In genomic region chr13:105991622-105992254, GRCh38 we compare ENCODE assay signal across 10 cellular contexts.
DNase-seq lines count a peak whose midpoint lies in the region; ATAC-seq and TF ChIP-seq lines count a peak whose summit lies in the region.
"Had no signal": no experiment of that assay in that cellular context is flagged by ENCODE, and none has a peak within 500 bp of the region (broad histone marks: within the 10 kb centered on the region; RNA-seq: fewer than 3 reads in every experiment).

No MANE protein-coding gene starts in this region.

- H3K36me3 ChIP-seq in GM23248 (ENCODE audit: low read depth): no peaks in the 10 kb centered on the region
- no peaks in the 10 kb centered on the region for H3K36me3 ChIP-seq in PC-9 (ENCODE audit: low read depth)

- H3K79me2 ChIP-seq in GM23248 (ENCODE audit: insufficient read depth): no peaks in the 10 kb centered on the region
- H3K79me2 ChIP-seq in PC-9 (ENCODE audit: low read depth): no peaks in the 10 kb centered on the region

- 62 to 65% methylated on average over 4 of the region's 4 CpGs for WGBS in GM23248 (ENCODE audit: low coverage in 1 of 2, low lambda C conversion rate in 2 of 2, missing lambda C conversion rate in 2 of 2), 2 experiments

- H3K4me1 ChIP-seq in GM23248 (ENCODE audit: insufficient read depth) (no peaks in the 10 kb centered on the region), PC-9 (replicated peaks; ENCODE audit: insufficient read depth) (peaks cover 13% of the 10 kb centered on the region; the same call in 1 of the 2 replicates)

- H3K4me2 ChIP-seq in GM23248 (ENCODE audit: unreplicated experiment) (no peak overlapping the region), PC-9 (0 out of 2 replicates have a peak overlapping the region, but pooled peaks have one; percentile 3)

- POLR2A ChIA-PET in PC-9 (lab: Charles Lee; ENCODE audit: unreplicated experiment) (no interaction called here), GM10248 (lab: Yijun Ruan, JAX) (no interaction called here)

- no peak overlapping the region for H3K9ac ChIP-seq in GM23248

- CTCF ChIA-PET in PC-9 (lab: Charles Lee): no interaction called here
- CTCF ChIA-PET in GM10248 (lab: Yijun Ruan, JAX): interaction anchor here (1.8 kb wide), 1 partner anchor 10 kb away, joined by 7 read pairs; no protein-coding TSS in a partner anchor

- H3K4me3 ChIP-seq in GM23248 (no peak overlapping the region), PC-9 (no peak overlapping the region), fibroblast of pulmonary artery (replicated peaks; ENCODE audit: low read depth, low read length) (no peak overlapping the region)

- no peaks in the 10 kb centered on the region for H3K9me2 ChIP-seq in GM23248 (ENCODE audit: insufficient read depth)
- H3K9me2 ChIP-seq in PC-9 (ENCODE audit: insufficient read depth): no peaks in the 10 kb centered on the region

- DNase-seq in GM23248 (peak; percentile 61), PC-9 (peak; percentile 66 to 78), fibroblast of pulmonary artery (ENCODE audit: low read depth) (peak; percentile 87), putamen (ENCODE audit: low spot score) (peak; percentile 5), cerebellar cortex (ENCODE audit: low spot score) (no peak), DMS114 treated with DMSO at 0.1 percent for 48 hours (lab: John Stamatoyannopoulos, UW; ENCODE audit: unreplicated experiment) (no peak), GM10248 (ENCODE audit: extremely low spot score) (no peak)
- DNase-seq: activated naive CD8-positive, alpha-beta T cell treated with anti-CD3 and anti-CD28 coated beads, Interleukin-2, amount 50 U/mL, for 24 hours; NCI-H2107 had no signal

- no peak for TF ChIP-seq CTCF in PC-9 (conservative IDR thresholded peaks at IDR 0.05)
- TF ChIP-seq CTCF in fibroblast of pulmonary artery (IDR thresholded peaks at IDR 0.05; ENCODE audit: low read length, missing control alignments): no peak
- TF ChIP-seq CTCF in GM10248 (IDR thresholded peaks at IDR 0.05; ENCODE audit: control extremely low read depth, extremely low read depth, low read depth, missing control alignments): no peak

- H3K27me3 ChIP-seq in GM23248 (replicated peaks; ENCODE audit: insufficient read depth) (no peaks in the 10 kb centered on the region), PC-9 (ENCODE audit: insufficient read depth, low read depth) (no peaks in the 10 kb centered on the region)

- no TSS peak for BruUV-seq in PC-9 (replicated peaks; lab: Mats Ljungman, UMichigan)

- no peak overlapping the region for H2AFZ ChIP-seq in GM23248
- no peak overlapping the region for H2AFZ ChIP-seq in PC-9

- H3K9me3 ChIP-seq in GM23248 (ENCODE audit: low read depth) (no peaks in the 10 kb centered on the region), PC-9 (ENCODE audit: insufficient read depth, low read depth) (no peaks in the 10 kb centered on the region)

- H4K20me1 ChIP-seq in GM23248 (ENCODE audit: insufficient read depth) (no peaks in the 10 kb centered on the region), PC-9 (ENCODE audit: insufficient read depth) (no peaks in the 10 kb centered on the region)

- intact Hi-C loops in PC-9 (cut with micrococcal nuclease; ENCODE audit: unreplicated experiment): loop anchor here (2.0 kb wide), 1 partner anchor 113 kb away; no protein-coding TSS in a partner anchor

- H3F3A ChIP-seq in GM23248 (ENCODE audit: insufficient read depth): no peaks in the 10 kb centered on the region
- H3F3A ChIP-seq in PC-9 (ENCODE audit: insufficient read depth, low read depth): peaks cover 8% of the 10 kb centered on the region; the same call in 1 of the 2 replicates

- in situ Hi-C loops in GM23248 (cut with MboI): no loop called here

- ATAC-seq in HG03045 (IDR thresholded peaks at IDR 0.05; ENCODE audit: unreplicated experiment): no peak
- ATAC-seq: activated naive CD8-positive, alpha-beta T cell treated with anti-CD3 and anti-CD28 coated beads, Interleukin-2, amount 50 U/mL, for 24 hours had no signal

- no peak overlapping the region for H3K27ac ChIP-seq in GM23248
- no peak overlapping the region for H3K27ac ChIP-seq in PC-9

Comparison
In these comparisons a context has a peak if more than half of its experiments do, and no peak if none do; other contexts are left out.
1. DNase-seq: peak in GM23248 (single experiment), PC-9 (2 of 2), fibroblast of pulmonary artery (single experiment) and putamen (single experiment); none in cerebellar cortex (single experiment), DMS114 treated with DMSO at 0.1 percent for 48 hours (single experiment) and GM10248 (single experiment).